In genomic region chr7:19747740-19748339, GRCh38 we compare ENCODE assay signal across 8 cellular contexts. TPM values are rescaled to one million over a fixed set of nuclear protein-coding genes. Genes with fewer than 3 reads are reported as not detected.
A peak's percentile ranks its signal among the peaks of the same experiment; 100 is the strongest.
DNase-seq lines count a peak whose midpoint lies in the region; ATAC-seq, FAIRE-seq and TF ChIP-seq lines count a peak whose summit lies in the region.

No MANE protein-coding gene starts in this region.

- intact Hi-C loops in CD4-positive, alpha-beta memory T cell (cut with micrococcal nuclease), result loop anchor here (2.0 kb wide), 1 partner anchor 39 kb away; the partner anchor contains the start of gene POLR1F
- intact Hi-C loops in GM12878 (cut with micrococcal nuclease; ENCODE audit: unreplicated experiment), result loop anchor here (1.0 to 10.0 kb wide), 4 partner anchors 697 to 1507 kb away; no protein-coding TSS in a partner anchor

- peak; percentile 47 to 61 (median 47); a peak in 5 of 6 replicates for TF ChIP-seq CTCF in GM12878 (IDR thresholded peaks at IDR 0.05 in 2 of 3, conservative IDR thresholded peaks at IDR 0.05 in 1 of 3; ENCODE audit: control insufficient read depth in 2 of 3, extremely low read depth in 1 of 3, insufficient read depth in 1 of 3, low read depth in 3 of 3, low read length in 3 of 3)

- no peak overlapping the region for H3K4me3 Mint-ChIP-seq in CD4-positive, alpha-beta memory T cell

- no peak overlapping the region for H3K9ac ChIP-seq in GM12878 (ENCODE audit: control insufficient read depth, insufficient read depth, low read length)

- no peaks in the 10 kb centered on the region for H3K9me3 Mint-ChIP-seq in CD4-positive, alpha-beta memory T cell

- no peak overlapping the region for H3K4me2 ChIP-seq in GM12878 (ENCODE audit: control insufficient read depth, insufficient read depth)

- TF ChIP-seq RAD21 in GM12878 (IDR thresholded peaks at IDR 0.05; ENCODE audit: insufficient read depth, low read depth, low read length), result peak; percentile 63

- H4K20me1 ChIP-seq in GM12878 (ENCODE audit: control insufficient read depth, insufficient read depth), result no peaks in the 10 kb centered on the region

- CTCF ChIA-PET in CD4-positive, alpha-beta memory T cell (lab: Charles Lee; ENCODE audit: partially characterized antibody), result interaction anchor here (0.6 to 2.7 kb wide), 11 partner anchors 9 to 1509 kb away, joined by 3 to 11 read pairs (median 4); partner anchors contain the start of gene POLR1F
- CTCF ChIA-PET in GM12878 (lab: Yijun Ruan, JAX), result interaction anchor here (0.6 to 4.5 kb wide), 48 partner anchors 9 to 1515 kb away, joined by 3 to 116 read pairs (median 4); partner anchors contain the start of genes POLR1F and TMEM196

- H3K27ac Mint-ChIP-seq in CD4-positive, alpha-beta memory T cell, result no peak overlapping the region

- POLR2A ChIA-PET in CD4-positive, alpha-beta memory T cell (lab: Charles Lee; ENCODE audit: partially characterized antibody), result no interaction called here
- POLR2A ChIA-PET in GM12878 (lab: Charles Lee), result interaction anchor here (0.6 kb wide), 1 partner anchor 580 kb away, joined by 4 read pairs; no protein-coding TSS in a partner anchor

- in situ Hi-C loops in GM12878 (cut with MboI), result loop anchor here (5.0 to 10.0 kb wide), 2 partner anchors 849 to 1497 kb away; no protein-coding TSS in a partner anchor

- H2AFZ ChIP-seq in GM12878 (ENCODE audit: control insufficient read depth, low read depth, low read length), result no peak overlapping the region

- SMC1A ChIA-PET in GM12878 (lab: Charles Lee; ENCODE audit: uncharacterized antibody, unreplicated experiment), result interaction anchor here (0.6 to 4.1 kb wide), 17 partner anchors 9 to 1506 kb away, joined by 3 to 67 read pairs (median 3); partner anchors contain the start of gene POLR1F

- peak; percentile 76 for ATAC-seq in GM12878
- no peak for ATAC-seq in HG02763 (IDR thresholded peaks at IDR 0.05; ENCODE audit: unreplicated experiment)

- H3K4me1 ChIP-seq in CD4-positive, alpha-beta memory T cell (ENCODE audit: insufficient read depth, low read length), result no peaks in the 10 kb centered on the region
- H3K4me1 ChIP-seq in GM12878 (ENCODE audit: control insufficient read depth, insufficient read depth, low read length), result no peaks in the 10 kb centered on the region

- peaks cover 1 to 3% of the 10 kb centered on the region in 2 donors for H3K27me3 Mint-ChIP-seq in CD4-positive, alpha-beta memory T cell

- H3K27me3 ChIP-seq in CD4-positive, alpha-beta memory T cell (ENCODE audit: insufficient read depth, low read length), result no peaks in the 10 kb centered on the region
- no peaks in the 10 kb centered on the region for H3K27me3 ChIP-seq in GM12878 (replicated peaks in 1 of 2; ENCODE audit: control insufficient read depth in 2 of 2, insufficient read depth in 2 of 2, low read length in 1 of 2)

- TF ChIP-seq POLR2A in GM12878 (IDR thresholded peaks at IDR 0.05; ENCODE audit: low read depth, low read length), result no peak

- H3K4me3 ChIP-seq in CD4-positive, alpha-beta memory T cell (ENCODE audit: low read length in 2 of 2), result no peak overlapping the region
- no peak overlapping the region for H3K4me3 ChIP-seq in GM12878

- no peak for TF ChIP-seq EP300 in GM12878 (IDR thresholded peaks at IDR 0.05; ENCODE audit: borderline replicate concordance in 1 of 2, control insufficient read depth in 1 of 2, low read depth in 2 of 2, low read length in 2 of 2)

- no peak overlapping the region for H3K27ac ChIP-seq in CD4-positive, alpha-beta memory T cell (ENCODE audit: low read depth, low read length)
- H3K27ac ChIP-seq in GM12878 (ENCODE audit: control insufficient read depth, insufficient read depth), result no peak overlapping the region

- H3K79me2 ChIP-seq in GM12878 (ENCODE audit: control insufficient read depth, insufficient read depth, low read length), result no peaks in the 10 kb centered on the region

- DNase-seq in CD4-positive, alpha-beta memory T cell, result peak in 3 of 5 donors; percentile 2 to 5 (median 2)
- DNase-seq in H4 (ENCODE audit: low spot score) (peak; percentile 75), NCI-H2227 (lab: John Stamatoyannopoulos, UW; ENCODE audit: unreplicated experiment) (peak; percentile 38), GM12878 (ENCODE audit: low read depth, low spot score) (no peak), lung microvascular endothelial cell (ENCODE audit: low read depth in 2 of 2) (peak; percentile 23 to 52), GDM1 (lab: John Stamatoyannopoulos, UW) (no peak)
- DNase-seq in central memory CD4-positive, alpha-beta T cell, result no peak

- no peaks in the 10 kb centered on the region for H3K36me3 Mint-ChIP-seq in CD4-positive, alpha-beta memory T cell

- RAD21 ChIA-PET in GM12878 (lab: Charles Lee; ENCODE audit: unreplicated experiment), result interaction anchor here (0.6 to 3.6 kb wide), 29 partner anchors 11 to 1506 kb away, joined by 3 to 86 read pairs (median 4); partner anchors contain the start of genes ITGB8 and POLR1F

- H3K9me3 ChIP-seq in CD4-positive, alpha-beta memory T cell (ENCODE audit: control insufficient read depth in 1 of 2, low read length in 2 of 2), result no peaks in the 10 kb centered on the region
- no peaks in the 10 kb centered on the region for H3K9me3 ChIP-seq in GM12878 (replicated peaks; ENCODE audit: control insufficient read depth, insufficient read depth, low read length)

- H3K4me1 Mint-ChIP-seq in CD4-positive, alpha-beta memory T cell, result no peaks in the 10 kb centered on the region

- no peak for FAIRE-seq in GM12878 (lab: Jason Lieb, UNC)

- WGBS in GM12878 (ENCODE audit: insufficient coverage, insufficient replicate concordance, low lambda C conversion rate, missing lambda C conversion rate), result 30% methylated on average over 4 of the region's 4 CpGs

- BruUV-seq in GM12878 (replicated peaks; lab: Mats Ljungman, UMichigan), result no TSS peak

- no peaks in the 10 kb centered on the region for H3K36me3 ChIP-seq in CD4-positive, alpha-beta memory T cell (ENCODE audit: insufficient read depth, low read length)
- H3K36me3 ChIP-seq in GM12878 (ENCODE audit: control insufficient read depth in 2 of 2, insufficient read depth in 2 of 2, low read length in 1 of 2), result no peaks in the 10 kb centered on the region

TF ChIP-seq in GM12878, 131 proteins besides CTCF, POLR2A, EP300 and RAD21:
- no peak for TF ChIP-seq ATF2 (IDR thresholded peaks at IDR 0.05; ENCODE audit: low read length)
- TF ChIP-seq SMC3 (IDR thresholded peaks at IDR 0.05; ENCODE audit: borderline replicate concordance, low read length), result peak; percentile 59; the same call in 1 of the 2 replicates

RNA-seq across cellular contexts. Expression of gene TMEM196, which starts 25.6 kb away (rescaled TPM):
- not detected for total RNA-seq in CD4-positive, alpha-beta memory T cell
- not detected for polyA plus RNA-seq in CD4-positive, alpha-beta memory T cell
- not detected in 2 replicates for total RNA-seq in H4 (2014; rRNA removed; shearing (Covaris generic))
- 0.08 TPM in 1 of 2 replicates, not detected in the other for total RNA-seq in GM12878 (2013; cell fraction: nucleolus; rRNA removed)
- total RNA-seq in GM12878 (2014; rRNA removed) (not detected in 2 replicates), GM12878 (2014; rRNA removed; fragmentation: Illumina TruSeq; extraction: Trizol) (not detected in 2 replicates), GM12878 (2021) (not detected in 2 replicates), lung microvascular endothelial cell (not detected in 2 replicates)
- polyA plus RNA-seq in GM12878 (2011; ENCODE audit: low read depth), result not detected
- polyA plus RNA-seq in GM12878 (2011; rRNA removed) (0.36 TPM in 1 of 2 replicates, not detected in the other), GM12878 (2014; fragmentation: Illumina TruSeq; extraction: Trizol) (not detected in 2 replicates), GM12878 (2014; fragmentation: Nextera tagmentation; extraction: Ambion mirVana) (not detected), GM12878 (2014; rRNA removed) (0.04 TPM in 1 of 2 replicates, not detected in the other), GM12878 (2016; fragmentation: Nextera tagmentation; extraction: Ambion mirVana) (not detected)
- not detected in 2 replicates for polyA plus RNA-seq in GM12878 (2011; cell fraction: cytosol; rRNA removed)
- 0.10 and 0.13 TPM in 2 replicates for polyA plus RNA-seq in GM12878 (2011; cell fraction: nucleus; rRNA removed)
- not detected in 2 replicates for polyA plus RNA-seq in GM12878 (2012)
- not detected in 2 replicates for polyA minus RNA-seq in GM12878 (2011; rRNA and poly(A)+ RNA removed)
- not detected in 2 replicates for polyA minus RNA-seq in GM12878 (2011; cell fraction: cytosol; rRNA and poly(A)+ RNA removed)
- polyA minus RNA-seq in GM12878 (2011; cell fraction: nucleus; rRNA and poly(A)+ RNA removed), result not detected in 2 replicates

RNA-seq across cellular contexts. Expression of gene POLR1F, which starts 39.0 kb away (rescaled TPM):
- total RNA-seq in CD4-positive, alpha-beta memory T cell, result 10 to 100 TPM; 11.9 to 12.4 TPM
- 10 to 100 TPM; 35.2 to 36.1 TPM for polyA plus RNA-seq in CD4-positive, alpha-beta memory T cell
- total RNA-seq in H4 (2014; rRNA removed; shearing (Covaris generic)), result 61.5 and 74.3 TPM in 2 replicates
- total RNA-seq in GM12878 (2013; cell fraction: nucleolus; rRNA removed), result 12.0 and 14.0 TPM in 2 replicates
- total RNA-seq in GM12878 (2014; rRNA removed), result 27.8 and 34.4 TPM in 2 replicates
- total RNA-seq in GM12878 (2014; rRNA removed; fragmentation: Illumina TruSeq; extraction: Trizol), result 29.9 and 31.4 TPM in 2 replicates
- total RNA-seq in GM12878 (2021), result 22.5 and 23.3 TPM in 2 replicates
- 5.4 TPM for polyA plus RNA-seq in GM12878 (2011; ENCODE audit: low read depth)
- polyA plus RNA-seq in GM12878 (2011; rRNA removed), result 27.7 and 43.7 TPM in 2 replicates
- polyA plus RNA-seq in GM12878 (2011; cell fraction: cytosol; rRNA removed), result 10.3 and 10.4 TPM in 2 replicates
- polyA plus RNA-seq in GM12878 (2011; cell fraction: nucleus; rRNA removed), result 10.2 and 12.3 TPM in 2 replicates
- polyA plus RNA-seq in GM12878 (2012), result 10.6 and 12.4 TPM in 2 replicates
- 28.0 and 36.9 TPM in 2 replicates for polyA plus RNA-seq in GM12878 (2014; fragmentation: Illumina TruSeq; extraction: Trizol)
- polyA plus RNA-seq in GM12878 (2014; fragmentation: Nextera tagmentation; extraction: Ambion mirVana), result 100 to 1,000 TPM in 1 of 2 experiments, 10 to 100 TPM in 1; 95.3 to 129 TPM
- 16.9 and 17.0 TPM in 2 replicates for polyA plus RNA-seq in GM12878 (2014; rRNA removed)
- 10 to 100 TPM; 47.9 to 54.2 TPM for polyA plus RNA-seq in GM12878 (2016; fragmentation: Nextera tagmentation; extraction: Ambion mirVana)
- polyA minus RNA-seq in GM12878 (2011; rRNA and poly(A)+ RNA removed), result 16.9 and 21.0 TPM in 2 replicates
- polyA minus RNA-seq in GM12878 (2011; cell fraction: cytosol; rRNA and poly(A)+ RNA removed), result 6.4 and 9.0 TPM in 2 replicates
- 10.4 and 15.8 TPM in 2 replicates for polyA minus RNA-seq in GM12878 (2011; cell fraction: nucleus; rRNA and poly(A)+ RNA removed)
- 15.5 and 20.0 TPM in 2 replicates for total RNA-seq in lung microvascular endothelial cell

Comparison
In these comparisons a context has a peak if more than half of its experiments do, and no peak if none do; other contexts are left out.
1. DNase-seq: peak in CD4-positive, alpha-beta memory T cell (3 of 5), H4 (single experiment), NCI-H2227 (single experiment) and lung microvascular endothelial cell (2 of 2); none in GM12878 (single experiment), central memory CD4-positive, alpha-beta T cell (single experiment) and GDM1 (single experiment).